Comparison of ENCODE assay signal across 8 cellular contexts in genomic region chr16:31873556-31874353, GRCh38. TPM values are rescaled to one million over a fixed set of nuclear protein-coding genes. Genes with fewer than 3 reads are reported as not detected.
DNase-seq lines count a peak whose midpoint lies in the region; ATAC-seq, FAIRE-seq and TF ChIP-seq lines count a peak whose summit lies in the region.

TSS of gene ZNF267 (plus strand) at chr16:31873807. CDS start at chr16:31873967, 160 bp downstream.

- ATAC-seq in HCT116, result peak; percentile 89
- ATAC-seq in SK-N-SH treated with all-trans-retinoic acid at 6 μM for 48 hours, result peak; percentile 90
- peak; percentile 77 for ATAC-seq in thoracic aorta (ENCODE audit: insufficient number of reproducible peaks, low FRiP score, low read depth)

- H3K27ac ChIP-seq in HCT116 (ENCODE audit: low read depth, low read length) (peak within 1 kb of the TSS; percentile 83), thoracic aorta (peak within 1 kb of the TSS; percentile 87 to 91)

- H3K27ac Mint-ChIP-seq in activated naive CD4-positive, alpha-beta T cell treated with anti-CD3 and anti-CD28 coated beads, Interleukin-2, amount 50 U/mL, for 24 hours, result peak within 1 kb of the TSS; percentile 100
- peak within 1 kb of the TSS; percentile 98 for H3K27ac Mint-ChIP-seq in osteocyte (ENCODE audit: unreplicated experiment)

- no TSS peak for BruUV-seq in HCT116 (replicated peaks; lab: Mats Ljungman, UMichigan)

- TF ChIP-seq CTCF in HCT116 (IDR thresholded peaks at IDR 0.05 in 2 of 3, conservative IDR thresholded peaks at IDR 0.05 in 1 of 3; ENCODE audit: borderline replicate concordance in 1 of 3, insufficient read depth in 1 of 3, low read depth in 2 of 3, low read length in 2 of 3) (no peak), osteocyte (IDR thresholded peaks at IDR 0.05) (no peak), thoracic aorta (IDR thresholded peaks at IDR 0.05) (no peak)

- H3K9me3 ChIP-seq in HCT116 (ENCODE audit: control insufficient read depth in 1 of 2, insufficient read depth in 1 of 2, low read depth in 1 of 2, low read length in 2 of 2) (peaks cover 0 to 4% of the 10 kb centered on the region in 2 experiments; a peak in 1 of 4 replicates), thoracic aorta (no peaks in the 10 kb centered on the region)

- H3K36me3 ChIP-seq in HCT116 (ENCODE audit: control insufficient read depth in 1 of 2, insufficient read depth in 2 of 2, low read length in 2 of 2) (peaks cover 0 to 16% of the 10 kb centered on the region in 2 experiments; a peak in 3 of 4 replicates), thoracic aorta (no peaks in the 10 kb centered on the region)

- intact Hi-C loops in HCT116 (cut with micrococcal nuclease), result loop anchor here (10.0 kb wide), 1 partner anchor 369 kb away; the partner anchor contains the start of gene RUSF1

- RAD21 ChIA-PET in HCT116 (lab: Charles Lee; ENCODE audit: low non-redundant PET in 1 of 2, low total read pairs in 2 of 2, uncharacterized antibody in 2 of 2, unreplicated experiment in 2 of 2), result no interaction called here

- peak; percentile 80 for FAIRE-seq in G401.6 (lab: Jason Lieb, UNC)

- TF ChIP-seq POLR2A in HCT116 (IDR thresholded peaks at IDR 0.05; ENCODE audit: borderline replicate concordance, extremely low read depth, insufficient read depth, insufficient read length), result peak; percentile 45

- peaks cover 52% of the 10 kb centered on the region for H3K79me2 ChIP-seq in HCT116 (ENCODE audit: insufficient read depth, low read length)

- peak; percentile 70 for DNase-seq in HCT116 (ENCODE audit: low read depth, low spot score)
- DNase-seq in MV-4-11 (lab: John Stamatoyannopoulos, UW), result peak; percentile 89
- no peak for DNase-seq in glomerular endothelial cell (ENCODE audit: extremely low read depth, low read depth, low spot score)
- peak; percentile 97 for DNase-seq in osteocyte (ENCODE audit: extremely low spot score, unreplicated experiment)
- peak; percentile 95 for DNase-seq in thoracic aorta (ENCODE audit: low spot score)

- H3K4me3 Mint-ChIP-seq in activated naive CD4-positive, alpha-beta T cell treated with anti-CD3 and anti-CD28 coated beads, Interleukin-2, amount 50 U/mL, for 24 hours, result peak within 1 kb of the TSS; percentile 97
- H3K4me3 Mint-ChIP-seq in osteocyte (ENCODE audit: unreplicated experiment), result peak within 1 kb of the TSS; percentile 96

- peak within 1 kb of the TSS; percentile 98 for H3K9ac ChIP-seq in HCT116 (ENCODE audit: low read length)

- peaks cover 9 to 35% of the 10 kb centered on the region in 2 experiments; a peak in 3 of 4 replicates for H3K4me1 ChIP-seq in HCT116 (ENCODE audit: control insufficient read depth in 1 of 2, insufficient read depth in 2 of 2, low read length in 2 of 2)
- H3K4me1 ChIP-seq in thoracic aorta (ENCODE audit: control insufficient read depth in 1 of 2, low read depth in 2 of 2), result peaks cover 28 to 42% of the 10 kb centered on the region in 2 donors

- H3K4me1 Mint-ChIP-seq in activated naive CD4-positive, alpha-beta T cell treated with anti-CD3 and anti-CD28 coated beads, Interleukin-2, amount 50 U/mL, for 24 hours, result peaks cover 79% of the 10 kb centered on the region
- peaks cover 49% of the 10 kb centered on the region for H3K4me1 Mint-ChIP-seq in osteocyte (ENCODE audit: unreplicated experiment)

- no peaks in the 10 kb centered on the region for H3K27me3 Mint-ChIP-seq in activated naive CD4-positive, alpha-beta T cell treated with anti-CD3 and anti-CD28 coated beads, Interleukin-2, amount 50 U/mL, for 24 hours
- H3K27me3 Mint-ChIP-seq in osteocyte (ENCODE audit: unreplicated experiment), result no peaks in the 10 kb centered on the region

- H3K36me3 Mint-ChIP-seq in activated naive CD4-positive, alpha-beta T cell treated with anti-CD3 and anti-CD28 coated beads, Interleukin-2, amount 50 U/mL, for 24 hours, result peaks cover 39% of the 10 kb centered on the region
- peaks cover 2% of the 10 kb centered on the region for H3K36me3 Mint-ChIP-seq in osteocyte (ENCODE audit: unreplicated experiment)

- H3K4me3 ChIP-seq in HCT116 (replicated peaks in 1 of 2; ENCODE audit: low read depth in 1 of 2, low read length in 2 of 2), result peak within 1 kb of the TSS; percentile 95 to 98
- H3K4me3 ChIP-seq in thoracic aorta, result peak within 1 kb of the TSS; percentile 97

- CTCF ChIA-PET in HCT116 (lab: Charles Lee), result interaction anchor here (0.7 to 1.1 kb wide), 4 partner anchors 165 to 731 kb away, joined by 3 to 7 read pairs (median 3); no protein-coding TSS in a partner anchor

- no peaks in the 10 kb centered on the region for H3K9me3 Mint-ChIP-seq in activated naive CD4-positive, alpha-beta T cell treated with anti-CD3 and anti-CD28 coated beads, Interleukin-2, amount 50 U/mL, for 24 hours
- H3K9me3 Mint-ChIP-seq in osteocyte (ENCODE audit: unreplicated experiment), result no peaks in the 10 kb centered on the region

- no peaks in the 10 kb centered on the region for H4K20me1 ChIP-seq in HCT116 (ENCODE audit: insufficient read depth)

- POLR2A ChIA-PET in HCT116 (lab: Charles Lee), result interaction anchor here (1.0 to 1.7 kb wide), 4 partner anchors 9 to 414 kb away, joined by 3 to 15 read pairs (median 4); partner anchors contain the start of gene ARMC5

- no peaks in the 10 kb centered on the region for H3K9me2 ChIP-seq in HCT116 (ENCODE audit: insufficient read depth)

- peak within 1 kb of the TSS; percentile 5 for H2AFZ ChIP-seq in HCT116 (ENCODE audit: low read depth, low read length, poor library complexity, severe bottlenecking)

- H3K4me2 ChIP-seq in HCT116 (ENCODE audit: low read length), result peak within 1 kb of the TSS; percentile 82

- no peak for TF ChIP-seq RAD21 in HCT116 (IDR thresholded peaks at IDR 0.05; ENCODE audit: low read depth)

- H3K27me3 ChIP-seq in HCT116 (ENCODE audit: insufficient read depth, low read length), result no peaks in the 10 kb centered on the region
- H3K27me3 ChIP-seq in thoracic aorta (replicated peaks; ENCODE audit: insufficient read depth), result no peaks in the 10 kb centered on the region

TF ChIP-seq in HCT116, 20 proteins besides CTCF, POLR2A, EP300 and RAD21 (continues in another document):
- TF ChIP-seq EZH2phosphoT487 (IDR thresholded peaks at IDR 0.05; ENCODE audit: borderline replicate concordance) (no peak), YY1 (IDR thresholded peaks at IDR 0.05; ENCODE audit: extremely low read depth, insufficient replicate concordance, low read depth, low read length) (peak; percentile 79), FOSL1 (IDR thresholded peaks at IDR 0.05; ENCODE audit: low read depth) (no peak), ELF1 (IDR thresholded peaks at IDR 0.05; ENCODE audit: borderline replicate concordance, low read depth) (peak; percentile 85), POLR2AphosphoS5 (IDR thresholded peaks at IDR 0.05; ENCODE audit: low read depth, low read length) (peak; percentile 85), CBX3 (IDR thresholded peaks at IDR 0.05; ENCODE audit: low read depth) (no peak), MAX (IDR thresholded peaks at IDR 0.05) (no peak; the same call in 1 of the 2 replicates), SP1 (IDR thresholded peaks at IDR 0.05; ENCODE audit: low read depth) (peak; percentile 86), ATF3 (IDR thresholded peaks at IDR 0.05) (no peak)

TF ChIP-seq in SK-N-SH treated with all-trans-retinoic acid at 6 μM for 48 hours, 23 proteins besides CTCF, POLR2A, EP300 and RAD21:
- TF ChIP-seq TCF4 (CRISPR knock-in tag; IDR thresholded peaks at IDR 0.05; ENCODE audit: borderline replicate concordance) (no peak), ZNF565 (CRISPR knock-in tag; conservative IDR thresholded peaks at IDR 0.05; ENCODE audit: low read depth) (no peak), PPARA (CRISPR knock-in tag; IDR thresholded peaks at IDR 0.05; ENCODE audit: borderline replicate concordance) (no peak), ZFP30 (CRISPR knock-in tag; IDR thresholded peaks at IDR 0.05) (no peak), ZNF70 (CRISPR knock-in tag; IDR thresholded peaks at IDR 0.05) (no peak), TOX (CRISPR knock-in tag; IDR thresholded peaks at IDR 0.05; ENCODE audit: borderline replicate concordance) (no peak), BACH2 (CRISPR knock-in tag; IDR thresholded peaks at IDR 0.05; ENCODE audit: borderline replicate concordance) (no peak), GLIS3 (CRISPR knock-in tag; IDR thresholded peaks at IDR 0.05) (no peak)

RNA-seq across cellular contexts. Expression of gene ZNF267, which starts in this region (rescaled TPM):
- total RNA-seq in HCT116 (2021; ENCODE audit: unreplicated experiment), result 15.9 TPM
- polyA plus RNA-seq in HCT116 (2012), result 2.5 and 3.7 TPM in 2 replicates
- 19.5 and 21.0 TPM in 2 replicates for total RNA-seq in glomerular endothelial cell
- 6.2 and 9.5 TPM in 2 replicates for total RNA-seq in osteocyte
- 10 to 100 TPM in 1 of 2 donors, 1 to 10 TPM in 1; 5.6 to 16.0 TPM for total RNA-seq in thoracic aorta
